Comparison of ENCODE assay signal across 9 cellular contexts in genomic region chr12:15278816-15279658, GRCh38. TPM values are rescaled to one million over a fixed set of nuclear protein-coding genes. Genes with fewer than 3 reads are reported as not detected.
DNase-seq lines count a peak whose midpoint lies in the region; ATAC-seq, FAIRE-seq and TF ChIP-seq lines count a peak whose summit lies in the region.
"Had no signal": no experiment of that assay in that cellular context is flagged by ENCODE, and none has a peak within 500 bp of the region (broad histone marks: within the 10 kb centered on the region; RNA-seq: fewer than 3 reads in every experiment).

No MANE protein-coding gene starts in this region.

- CTCF ChIA-PET in CD4-positive, alpha-beta T cell (lab: Charles Lee): no interaction called here

- intact Hi-C loops in CD4-positive, alpha-beta T cell (cut with DNase I, micrococcal nuclease): loop anchor here (5.0 to 10.0 kb wide), 2 partner anchors 246 to 248 kb away; no protein-coding TSS in a partner anchor

- peaks cover 15% of the 10 kb centered on the region for H3K27me3 Mint-ChIP-seq in CD4-positive, alpha-beta T cell
- no peaks in the 10 kb centered on the region for H3K27me3 Mint-ChIP-seq in central memory CD8-positive, alpha-beta T cell
- H3K27me3 Mint-ChIP-seq: activated naive CD4-positive, alpha-beta T cell treated with anti-CD3 and anti-CD28 coated beads, Interleukin-2, amount 50 U/mL, for 24 hours had no signal

- POLR2A ChIA-PET in CD4-positive, alpha-beta T cell (lab: Charles Lee): no interaction called here

- no peak for FAIRE-seq in HTR-8/SVneo (lab: Jason Lieb, UNC)

- peaks cover 7% of the 10 kb centered on the region for H3K27me3 ChIP-seq in CD4-positive, alpha-beta T cell (ENCODE audit: control insufficient read depth, insufficient read depth, low read length)

- no peak for DNase-seq in CD4-positive, alpha-beta T cell
- DNase-seq in NCI-H2029 (lab: John Stamatoyannopoulos, UW) (peak; percentile 88), myocyte (ENCODE audit: low read depth) (peak; percentile 79), NCI-H524 treated with DMSO at 0.1 percent for 48 hours (lab: John Stamatoyannopoulos, UW) (no peak), NCI-H345 treated with DMSO at 0.1 percent for 48 hours (lab: John Stamatoyannopoulos, UW; ENCODE audit: unreplicated experiment) (no peak), HTR-8/SVneo (ENCODE audit: insufficient read length, low spot score) (no peak)
- no peak for DNase-seq in central memory CD8-positive, alpha-beta T cell (ENCODE audit: low spot score in 2 of 2)

- no peak for TF ChIP-seq CTCF in CD4-positive, alpha-beta T cell (IDR thresholded peaks at IDR 0.05)

- H3K4me3 Mint-ChIP-seq in CD4-positive, alpha-beta T cell: no peak overlapping the region
- peak overlapping the region; percentile 12 for H3K4me3 Mint-ChIP-seq in central memory CD8-positive, alpha-beta T cell
- H3K4me3 Mint-ChIP-seq: activated naive CD4-positive, alpha-beta T cell treated with anti-CD3 and anti-CD28 coated beads, Interleukin-2, amount 50 U/mL, for 24 hours had no signal

- H3K36me3 Mint-ChIP-seq in CD4-positive, alpha-beta T cell (ENCODE audit: low read depth): no peaks in the 10 kb centered on the region
- peaks cover 1% of the 10 kb centered on the region for H3K36me3 Mint-ChIP-seq in central memory CD8-positive, alpha-beta T cell (ENCODE audit: insufficient read depth)
- H3K36me3 Mint-ChIP-seq: activated naive CD4-positive, alpha-beta T cell treated with anti-CD3 and anti-CD28 coated beads, Interleukin-2, amount 50 U/mL, for 24 hours had no signal

- H3K27ac ChIP-seq in CD4-positive, alpha-beta T cell (ENCODE audit: low read depth, low read length): no peak overlapping the region

- H3K9me3 ChIP-seq in CD4-positive, alpha-beta T cell (ENCODE audit: control insufficient read depth, low read length): no peaks in the 10 kb centered on the region

- peak; percentile 61 for ATAC-seq in CD4-positive, alpha-beta T cell (ENCODE audit: poor library complexity)
- peak; percentile 86 for ATAC-seq in GM21825 (IDR thresholded peaks at IDR 0.05; ENCODE audit: unreplicated experiment)
- peak; percentile 80 for ATAC-seq in central memory CD8-positive, alpha-beta T cell (replicated peaks; ENCODE audit: extremely low read depth, poor library complexity, severe bottlenecking)

- H3K9me3 Mint-ChIP-seq in CD4-positive, alpha-beta T cell: no peaks in the 10 kb centered on the region
- no peaks in the 10 kb centered on the region for H3K9me3 Mint-ChIP-seq in central memory CD8-positive, alpha-beta T cell
- H3K9me3 Mint-ChIP-seq: activated naive CD4-positive, alpha-beta T cell treated with anti-CD3 and anti-CD28 coated beads, Interleukin-2, amount 50 U/mL, for 24 hours had no signal

- peaks cover 10% of the 10 kb centered on the region for H3K4me1 Mint-ChIP-seq in CD4-positive, alpha-beta T cell (ENCODE audit: low read depth)
- peaks cover 6% of the 10 kb centered on the region for H3K4me1 Mint-ChIP-seq in central memory CD8-positive, alpha-beta T cell

- H3K27ac Mint-ChIP-seq in CD4-positive, alpha-beta T cell: no peak overlapping the region
- H3K27ac Mint-ChIP-seq in central memory CD8-positive, alpha-beta T cell (ENCODE audit: low read depth): no peak overlapping the region
- H3K27ac Mint-ChIP-seq: activated naive CD4-positive, alpha-beta T cell treated with anti-CD3 and anti-CD28 coated beads, Interleukin-2, amount 50 U/mL, for 24 hours had no signal

RNA-seq across cellular contexts. Expression of gene PTPRO, which starts 43.3 kb away (rescaled TPM):
- total RNA-seq in CD4-positive, alpha-beta T cell: 1 to 10 TPM; 2.1 to 2.8 TPM
- total RNA-seq in myocyte: 0.70 and 0.73 TPM in 2 replicates
- polyA plus RNA-seq in myocyte (2012): 5.5 TPM

RNA-seq across cellular contexts. Expression of gene RERG, which starts 57.8 kb away (rescaled TPM):
- not detected for total RNA-seq in CD4-positive, alpha-beta T cell
- 2.5 and 2.8 TPM in 2 replicates for total RNA-seq in myocyte
- polyA plus RNA-seq in myocyte (2012): 3.1 TPM

Comparison
In these comparisons a context has a peak if more than half of its experiments do, and no peak if none do; other contexts are left out.
1. DNase-seq: peak in NCI-H2029 (single experiment) and myocyte (single experiment); none in CD4-positive, alpha-beta T cell (0 of 10), central memory CD8-positive, alpha-beta T cell (0 of 2), NCI-H524 treated with DMSO at 0.1 percent for 48 hours (single experiment), NCI-H345 treated with DMSO at 0.1 percent for 48 hours (single experiment) and HTR-8/SVneo (single experiment).
2. Peak in every context shown above with its lines, with median percentiles within 50 percentile points of each other: ATAC-seq.